In genomic region chr7:77451950-77452349, GRCh38 we compare ENCODE assay signal across 8 cellular contexts. TPM values are rescaled to one million over a fixed set of nuclear protein-coding genes. Genes with fewer than 3 reads are reported as not detected.
A peak's percentile ranks its signal among the peaks of the same experiment; 100 is the strongest.
DNase-seq lines count a peak whose midpoint lies in the region; ATAC-seq lines count a peak whose summit lies in the region.
"Not testable (repeated sequence)": the region's sequence is repeated elsewhere in the genome, so short reads cannot be mapped to it uniquely, and the experiment has no call there.
"Had no signal": no experiment of that assay in that cellular context is flagged by ENCODE, and none has a peak within 500 bp of the region (broad histone marks: within the 10 kb centered on the region; RNA-seq: fewer than 3 reads in every experiment).

No MANE protein-coding gene starts in this region.

- H3K27ac Mint-ChIP-seq in IgD-negative memory B cell = peak overlapping the region in 1 of 3 donors; percentile 90
- peak overlapping the region; percentile 4 for H3K27ac Mint-ChIP-seq in activated T-cell treated with anti-CD3 and anti-CD28 coated beads, Interleukin-2, amount 50 U/mL, for 72 hours
- H3K27ac Mint-ChIP-seq in stimulated activated memory B cell treated with anti-CD40 and anti-IgM and Interleukin-4, amounts not matched to agents 10 μg/mL and 1 μg/mL and 100 μg/mL, for 72 hours = peak overlapping the region; percentile 79

- H3K36me3 Mint-ChIP-seq in IgD-negative memory B cell; activated T-cell treated with anti-CD3 and anti-CD28 coated beads, Interleukin-2, amount 50 U/mL, for 72 hours (ENCODE audit: insufficient read depth in 2 of 2); stimulated activated memory B cell treated with anti-CD40 and anti-IgM and Interleukin-4, amounts not matched to agents 10 μg/mL and 1 μg/mL and 100 μg/mL, for 72 hours: not testable (repeated sequence)

- peak; percentile 66 for ATAC-seq in GM18511 (IDR thresholded peaks at IDR 0.05; ENCODE audit: unreplicated experiment)
- peak; percentile 64 for ATAC-seq in GM19351 (IDR thresholded peaks at IDR 0.05; ENCODE audit: unreplicated experiment)
- ATAC-seq in HG02588 (IDR thresholded peaks at IDR 0.05; ENCODE audit: unreplicated experiment) = peak; percentile 65
- ATAC-seq in HG02852 (IDR thresholded peaks at IDR 0.05; ENCODE audit: unreplicated experiment) = peak; percentile 66
- not testable (repeated sequence) for ATAC-seq in activated T-cell treated with anti-CD3 and anti-CD28 coated beads, Interleukin-2, amount 50 U/mL, for 72 hours (replicated peaks in 1 of 2); stimulated activated memory B cell treated with anti-CD40 and anti-IgM and Interleukin-4, amounts not matched to agents 10 μg/mL and 1 μg/mL and 100 μg/mL, for 72 hours

- not testable (repeated sequence) for H3K9me3 Mint-ChIP-seq in IgD-negative memory B cell; activated T-cell treated with anti-CD3 and anti-CD28 coated beads, Interleukin-2, amount 50 U/mL, for 72 hours; stimulated activated memory B cell treated with anti-CD40 and anti-IgM and Interleukin-4, amounts not matched to agents 10 μg/mL and 1 μg/mL and 100 μg/mL, for 72 hours

- DNase-seq in activated T-cell treated with anti-CD3 and anti-CD28 coated beads, Interleukin-2, amount 50 U/mL, for 72 hours = not testable (repeated sequence)

- H3K4me1 Mint-ChIP-seq in IgD-negative memory B cell = peaks cover 9 to 17% (median 15%) of the 10 kb centered on the region in 3 donors
- not testable (repeated sequence) for H3K4me1 Mint-ChIP-seq in activated T-cell treated with anti-CD3 and anti-CD28 coated beads, Interleukin-2, amount 50 U/mL, for 72 hours (ENCODE audit: low read depth)
- H3K4me1 Mint-ChIP-seq in stimulated activated memory B cell treated with anti-CD40 and anti-IgM and Interleukin-4, amounts not matched to agents 10 μg/mL and 1 μg/mL and 100 μg/mL, for 72 hours = peaks cover 23% of the 10 kb centered on the region

- peak overlapping the region; percentile 34 to 86 (median 82) for H3K4me3 Mint-ChIP-seq in IgD-negative memory B cell
- H3K4me3 Mint-ChIP-seq in activated T-cell treated with anti-CD3 and anti-CD28 coated beads, Interleukin-2, amount 50 U/mL, for 72 hours = not testable (repeated sequence)
- H3K4me3 Mint-ChIP-seq in stimulated activated memory B cell treated with anti-CD40 and anti-IgM and Interleukin-4, amounts not matched to agents 10 μg/mL and 1 μg/mL and 100 μg/mL, for 72 hours = peak overlapping the region; percentile 73

- not testable (repeated sequence) for H3K27me3 Mint-ChIP-seq in IgD-negative memory B cell; activated T-cell treated with anti-CD3 and anti-CD28 coated beads, Interleukin-2, amount 50 U/mL, for 72 hours (ENCODE audit: low read depth); stimulated activated memory B cell treated with anti-CD40 and anti-IgM and Interleukin-4, amounts not matched to agents 10 μg/mL and 1 μg/mL and 100 μg/mL, for 72 hours

RNA-seq across cellular contexts. Expression of gene GSAP, which starts 35.8 kb away (rescaled TPM):
- polyA plus RNA-seq in IgD-negative memory B cell = 32.9 TPM
- total RNA-seq in activated T-cell treated with anti-CD3 and anti-CD28 coated beads, Interleukin-2, amount 50 U/mL, for 72 hours = 1 to 10 TPM; 4.9 to 5.0 TPM
- total RNA-seq: SJCRH30 had no signal
